Comparison of ENCODE assay signal across 18 cellular contexts in genomic region chr1:86750530-86750929, GRCh38. TPM values are rescaled to one million over a fixed set of nuclear protein-coding genes. Genes with fewer than 3 reads are reported as not detected.
A peak's percentile ranks its signal among the peaks of the same experiment; 100 is the strongest.
DNase-seq lines count a peak whose midpoint lies in the region; ATAC-seq lines count a peak whose summit lies in the region.
"Had no signal": no experiment of that assay in that cellular context is flagged by ENCODE, and none has a peak within 500 bp of the region (broad histone marks: within the 10 kb centered on the region; RNA-seq: fewer than 3 reads in every experiment).

No MANE protein-coding gene starts in this region.

- no peak overlapping the region for H3K27ac Mint-ChIP-seq in activated CD4-positive, alpha-beta T cell treated with anti-CD3 and anti-CD28 coated beads, Interleukin-2, amount 10 ng/mL, durations not matched to agents 24 days and 14 days
- no peak overlapping the region for H3K27ac Mint-ChIP-seq in stimulated activated naive CD8-positive, alpha-beta T cell treated with anti-CD3 and anti-CD28 coated beads, Interleukin-15, amount 100 ng/mL, for 72 hours
- H3K27ac Mint-ChIP-seq in stimulated activated effector memory CD8-positive, alpha-beta T cell treated with anti-CD3 and anti-CD28 coated beads, Interleukin-12 subunit alpha, Interleukin-12 subunit beta, amount 100 ng/mL, for 72 hours, result peak overlapping the region; percentile 2
- H3K27ac Mint-ChIP-seq: GM23338 had no signal

- H3K4me1 Mint-ChIP-seq in activated CD4-positive, alpha-beta T cell treated with anti-CD3 and anti-CD28 coated beads, Interleukin-2, amount 10 ng/mL, durations not matched to agents 24 days and 14 days, result no peaks in the 10 kb centered on the region
- peaks cover 9% of the 10 kb centered on the region for H3K4me1 Mint-ChIP-seq in stimulated activated naive CD8-positive, alpha-beta T cell treated with anti-CD3 and anti-CD28 coated beads, Interleukin-15, amount 100 ng/mL, for 72 hours
- peaks cover 15% of the 10 kb centered on the region for H3K4me1 Mint-ChIP-seq in stimulated activated effector memory CD8-positive, alpha-beta T cell treated with anti-CD3 and anti-CD28 coated beads, Interleukin-12 subunit alpha, Interleukin-12 subunit beta, amount 100 ng/mL, for 72 hours

- intact Hi-C loops in activated CD4-positive, alpha-beta T cell treated with anti-CD3 and anti-CD28 coated beads, Interleukin-2, amount 10 ng/mL, durations not matched to agents 24 days and 14 days (cut with micrococcal nuclease), result no loop called here

- H3K36me3 Mint-ChIP-seq in activated CD4-positive, alpha-beta T cell treated with anti-CD3 and anti-CD28 coated beads, Interleukin-2, amount 10 ng/mL, durations not matched to agents 24 days and 14 days (ENCODE audit: low read depth), result peaks cover 9% of the 10 kb centered on the region
- H3K36me3 Mint-ChIP-seq in stimulated activated effector memory CD8-positive, alpha-beta T cell treated with anti-CD3 and anti-CD28 coated beads, Interleukin-12 subunit alpha, Interleukin-12 subunit beta, amount 100 ng/mL, for 72 hours, result peaks cover 12% of the 10 kb centered on the region

- H3K4me3 Mint-ChIP-seq in activated CD4-positive, alpha-beta T cell treated with anti-CD3 and anti-CD28 coated beads, Interleukin-2, amount 10 ng/mL, durations not matched to agents 24 days and 14 days, result no peak overlapping the region
- H3K4me3 Mint-ChIP-seq in stimulated activated naive CD8-positive, alpha-beta T cell treated with anti-CD3 and anti-CD28 coated beads, Interleukin-15, amount 100 ng/mL, for 72 hours, result no peak overlapping the region
- H3K4me3 Mint-ChIP-seq in stimulated activated effector memory CD8-positive, alpha-beta T cell treated with anti-CD3 and anti-CD28 coated beads, Interleukin-12 subunit alpha, Interleukin-12 subunit beta, amount 100 ng/mL, for 72 hours, result no peak overlapping the region
- H3K4me3 Mint-ChIP-seq: CD4-positive, alpha-beta memory T cell; GM23338 had no signal

- no peaks in the 10 kb centered on the region for H3K9me3 Mint-ChIP-seq in activated CD4-positive, alpha-beta T cell treated with anti-CD3 and anti-CD28 coated beads, Interleukin-2, amount 10 ng/mL, durations not matched to agents 24 days and 14 days
- H3K9me3 Mint-ChIP-seq in stimulated activated naive CD8-positive, alpha-beta T cell treated with anti-CD3 and anti-CD28 coated beads, Interleukin-15, amount 100 ng/mL, for 72 hours, result no peaks in the 10 kb centered on the region
- H3K9me3 Mint-ChIP-seq in stimulated activated effector memory CD8-positive, alpha-beta T cell treated with anti-CD3 and anti-CD28 coated beads, Interleukin-12 subunit alpha, Interleukin-12 subunit beta, amount 100 ng/mL, for 72 hours, result no peaks in the 10 kb centered on the region
- H3K9me3 Mint-ChIP-seq: CD4-positive, alpha-beta memory T cell; GM23338 had no signal

- peak; percentile 20 for DNase-seq in NCI-H1092 treated with DMSO at 0.1 percent for 48 hours (lab: John Stamatoyannopoulos, UW)
- DNase-seq in NCI-H1092 (lab: John Stamatoyannopoulos, UW), result no peak
- DNase-seq in activated CD4-positive, alpha-beta T cell treated with anti-CD3 and anti-CD28 coated beads, Interleukin-2, amount 10 ng/mL, durations not matched to agents 24 days and 14 days, result peak; percentile 52
- DNase-seq in activated CD4-positive, alpha-beta T cell treated with anti-CD3 and anti-CD28 coated beads for 1 hour, result no peak
- no peak for DNase-seq in stimulated activated naive CD8-positive, alpha-beta T cell treated with anti-CD3 and anti-CD28 coated beads, Interleukin-15, Interleukin-2, amounts not matched to agents 100 U/mL and 50 U/mL, for 24 hours
- no peak for DNase-seq in stimulated activated naive CD8-positive, alpha-beta T cell treated with anti-CD3 and anti-CD28 coated beads, Interleukin-15, amount 100 ng/mL, for 72 hours
- no peak for DNase-seq in stimulated activated effector memory CD8-positive, alpha-beta T cell treated with anti-CD3 and anti-CD28 coated beads, Interleukin-12 subunit alpha, Interleukin-12 subunit beta, amount 100 ng/mL, for 72 hours (ENCODE audit: low spot score in 2 of 2)
- DNase-seq in NCI-H524 treated with DMSO at 0.1 percent for 48 hours (lab: John Stamatoyannopoulos, UW), result no peak
- DNase-seq: CD4-positive, alpha-beta memory T cell; IMR-90; Karpas-422; MM.1S; NCI-H187; NCI-H526 treated with DMSO at 0.1 percent for 48 hours; NK-92 treated with Interleukin-12 subunit alpha and Interleukin-12 subunit beta, amount 100 ng/mL, for 24 hours; SIG-M5 had no signal

- H3K27me3 Mint-ChIP-seq in activated CD4-positive, alpha-beta T cell treated with anti-CD3 and anti-CD28 coated beads, Interleukin-2, amount 10 ng/mL, durations not matched to agents 24 days and 14 days, result peaks cover 15% of the 10 kb centered on the region
- peaks cover 19% of the 10 kb centered on the region for H3K27me3 Mint-ChIP-seq in stimulated activated naive CD8-positive, alpha-beta T cell treated with anti-CD3 and anti-CD28 coated beads, Interleukin-15, amount 100 ng/mL, for 72 hours

- ATAC-seq in stimulated activated naive CD8-positive, alpha-beta T cell treated with anti-CD3 and anti-CD28 coated beads, Interleukin-15, Interleukin-2, amounts not matched to agents 100 U/mL and 50 U/mL, for 24 hours, result peak; percentile 36
- no peak for ATAC-seq in stimulated activated naive CD8-positive, alpha-beta T cell treated with anti-CD3 and anti-CD28 coated beads, Interleukin-15, amount 100 ng/mL, for 72 hours
- peak; percentile 94 for ATAC-seq in stimulated activated effector memory CD8-positive, alpha-beta T cell treated with anti-CD3 and anti-CD28 coated beads, Interleukin-12 subunit alpha, Interleukin-12 subunit beta, amount 100 ng/mL, for 72 hours
- ATAC-seq: GM23338, HCT116 had no signal

RNA-seq across cellular contexts. Expression of gene SH3GLB1, which starts 46.2 kb away (rescaled TPM):
- total RNA-seq in activated CD4-positive, alpha-beta T cell treated with anti-CD3 and anti-CD28 coated beads, Interleukin-2, amount 10 ng/mL, durations not matched to agents 24 days and 14 days, result 57.0 and 59.7 TPM in 2 replicates

Comparison
In these comparisons a context has a peak if more than half of its experiments do, and no peak if none do; other contexts are left out.
1. DNase-seq: peak in NCI-H1092 treated with DMSO at 0.1 percent for 48 hours (single experiment) and activated CD4-positive, alpha-beta T cell treated with anti-CD3 and anti-CD28 coated beads, Interleukin-2, amount 10 ng/mL, durations not matched to agents 24 days and 14 days (single experiment); none in NCI-H1092 (single experiment), activated CD4-positive, alpha-beta T cell treated with anti-CD3 and anti-CD28 coated beads for 1 hour (single experiment), stimulated activated naive CD8-positive, alpha-beta T cell treated with anti-CD3 and anti-CD28 coated beads, Interleukin-15, Interleukin-2, amounts not matched to agents 100 U/mL and 50 U/mL, for 24 hours (single experiment), stimulated activated naive CD8-positive, alpha-beta T cell treated with anti-CD3 and anti-CD28 coated beads, Interleukin-15, amount 100 ng/mL, for 72 hours (0 of 2), stimulated activated effector memory CD8-positive, alpha-beta T cell treated with anti-CD3 and anti-CD28 coated beads, Interleukin-12 subunit alpha, Interleukin-12 subunit beta, amount 100 ng/mL, for 72 hours (0 of 2) and NCI-H524 treated with DMSO at 0.1 percent for 48 hours (single experiment).